9 cellular contexts compared by ENCODE assay signal in the genomic region with DNA sequence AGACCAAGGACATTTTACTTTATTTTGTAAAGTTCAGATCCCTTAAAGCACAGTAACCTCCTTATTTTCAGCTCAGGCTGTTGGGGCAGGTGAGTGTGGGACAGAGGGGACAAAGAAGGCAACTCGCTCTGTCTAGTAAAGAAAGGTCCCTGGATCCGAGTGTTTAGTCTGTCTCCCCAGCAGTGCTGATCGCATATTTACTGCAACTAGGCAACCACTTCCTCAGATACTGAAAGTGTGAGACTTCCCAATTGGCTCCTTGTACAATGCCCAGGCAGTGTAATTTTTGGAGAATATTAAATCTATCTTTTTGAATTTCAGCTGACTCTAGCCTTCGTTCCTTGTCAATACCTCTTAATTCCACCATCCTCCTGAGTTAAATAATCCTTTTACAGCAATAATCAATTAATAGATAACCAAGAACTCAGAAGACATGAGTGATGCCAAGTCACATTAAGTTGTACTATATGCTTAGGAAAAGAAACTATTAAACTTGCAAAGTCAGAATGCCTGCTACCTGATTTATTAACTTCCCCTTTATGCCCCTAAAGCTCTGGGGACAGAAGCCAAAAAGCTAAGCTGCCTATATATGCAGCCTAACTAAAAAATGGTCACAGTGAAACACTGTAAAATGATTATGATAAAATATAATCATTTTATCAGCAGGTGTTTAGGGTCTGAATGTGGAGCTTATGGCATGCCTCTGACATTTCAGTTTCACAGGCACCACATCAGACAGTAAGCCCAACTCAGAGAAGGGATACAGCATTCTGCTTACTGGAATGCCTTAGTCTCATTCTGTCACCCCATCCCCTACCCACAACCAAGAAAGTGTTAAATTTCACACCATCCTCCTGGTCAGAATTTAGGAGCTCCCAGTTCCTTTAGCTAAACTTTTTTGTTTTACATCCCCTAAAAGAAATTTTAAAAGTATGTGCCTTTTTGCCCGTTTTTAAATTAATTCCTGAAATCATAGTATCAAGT.
DNase-seq lines count a peak whose midpoint lies in the region; ATAC-seq and TF ChIP-seq lines count a peak whose summit lies in the region.
"Had no signal": no experiment of that assay in that cellular context is flagged by ENCODE, and none has a peak within 500 bp of the region (broad histone marks: within the 10 kb centered on the region; RNA-seq: fewer than 3 reads in every experiment).

No MANE protein-coding gene starts in this region.

- H3K27me3 Mint-ChIP-seq in stimulated activated memory B cell treated with anti-CD40 and anti-IgM and Interleukin-4, amounts not matched to agents 10 μg/mL and 1 μg/mL and 100 μg/mL, for 72 hours = no peaks in the 10 kb centered on the region

- ATAC-seq in GM18517 (IDR thresholded peaks at IDR 0.05; ENCODE audit: unreplicated experiment) = peak; percentile 83
- peak; percentile 81 for ATAC-seq in HG02623 (IDR thresholded peaks at IDR 0.05; ENCODE audit: unreplicated experiment)
- ATAC-seq in HG02571 (IDR thresholded peaks at IDR 0.05; ENCODE audit: unreplicated experiment) = no peak
- ATAC-seq in stimulated activated memory B cell treated with anti-CD40 and anti-IgM and Interleukin-4, amounts not matched to agents 10 μg/mL and 1 μg/mL and 100 μg/mL, for 72 hours = no peak

- POLR2A ChIA-PET in HEK293T (lab: Yijun Ruan, JAX) = no interaction called here

- no peaks in the 10 kb centered on the region for H3K9me3 Mint-ChIP-seq in stimulated activated memory B cell treated with anti-CD40 and anti-IgM and Interleukin-4, amounts not matched to agents 10 μg/mL and 1 μg/mL and 100 μg/mL, for 72 hours

- CTCF ChIA-PET in HEK293T (lab: Yijun Ruan, JAX) = interaction anchor here (2.3 kb wide), 1 partner anchor 21 kb away, joined by 8 read pairs; no protein-coding TSS in a partner anchor

- DNase-seq in KG1 (lab: John Stamatoyannopoulos, UW) (peak; percentile 9), kidney tubule cell (ENCODE audit: low spot score) (peak; percentile 31), HEK293T (ENCODE audit: extremely low spot score) (no peak), AG20443 (ENCODE audit: low spot score) (no peak)
- DNase-seq: stimulated activated naive CD4-positive, alpha-beta T cell treated with Interleukin-2 at 50 U/mL for 16 hours had no signal

- H3K4me1 Mint-ChIP-seq in stimulated activated memory B cell treated with anti-CD40 and anti-IgM and Interleukin-4, amounts not matched to agents 10 μg/mL and 1 μg/mL and 100 μg/mL, for 72 hours = peaks cover 25% of the 10 kb centered on the region

- H3K36me3 Mint-ChIP-seq in stimulated activated memory B cell treated with anti-CD40 and anti-IgM and Interleukin-4, amounts not matched to agents 10 μg/mL and 1 μg/mL and 100 μg/mL, for 72 hours = peaks cover 39% of the 10 kb centered on the region

- H3K27ac Mint-ChIP-seq in stimulated activated memory B cell treated with anti-CD40 and anti-IgM and Interleukin-4, amounts not matched to agents 10 μg/mL and 1 μg/mL and 100 μg/mL, for 72 hours = no peak overlapping the region

- no peak overlapping the region for H3K4me3 Mint-ChIP-seq in stimulated activated memory B cell treated with anti-CD40 and anti-IgM and Interleukin-4, amounts not matched to agents 10 μg/mL and 1 μg/mL and 100 μg/mL, for 72 hours

TF ChIP-seq in HEK293T, 16 proteins besides CTCF, POLR2A, EP300 and RAD21:
- TF ChIP-seq L3MBTL2 (conservative IDR thresholded peaks at IDR 0.05) = no peak
- no peak for TF ChIP-seq NFRKB (IDR thresholded peaks at IDR 0.05)
- TF ChIP-seq ELF4 (IDR thresholded peaks at IDR 0.05) = no peak
- TF ChIP-seq FOXM1 (IDR thresholded peaks at IDR 0.05; ENCODE audit: borderline replicate concordance) = no peak
- TF ChIP-seq FOXK2 (IDR thresholded peaks at IDR 0.05) = no peak
- TF ChIP-seq FOXA1 (IDR thresholded peaks at IDR 0.05) = no peak
- TF ChIP-seq ZNF384 (IDR thresholded peaks at IDR 0.05) = no peak
- no peak for TF ChIP-seq BHLHE40 (IDR thresholded peaks at IDR 0.05; ENCODE audit: borderline replicate concordance)

Comparison
In these comparisons a context has a peak if more than half of its experiments do, and no peak if none do; other contexts are left out.
1. ATAC-seq: peak in GM18517 (single experiment) and HG02623 (single experiment); none in HG02571 (single experiment) and stimulated activated memory B cell treated with anti-CD40 and anti-IgM and Interleukin-4, amounts not matched to agents 10 μg/mL and 1 μg/mL and 100 μg/mL, for 72 hours (single experiment).
2. DNase-seq: peak in KG1 (single experiment) and kidney tubule cell (single experiment); none in HEK293T (single experiment) and AG20443 (single experiment).